8 cellular contexts compared by ENCODE assay signal in the genomic region with DNA sequence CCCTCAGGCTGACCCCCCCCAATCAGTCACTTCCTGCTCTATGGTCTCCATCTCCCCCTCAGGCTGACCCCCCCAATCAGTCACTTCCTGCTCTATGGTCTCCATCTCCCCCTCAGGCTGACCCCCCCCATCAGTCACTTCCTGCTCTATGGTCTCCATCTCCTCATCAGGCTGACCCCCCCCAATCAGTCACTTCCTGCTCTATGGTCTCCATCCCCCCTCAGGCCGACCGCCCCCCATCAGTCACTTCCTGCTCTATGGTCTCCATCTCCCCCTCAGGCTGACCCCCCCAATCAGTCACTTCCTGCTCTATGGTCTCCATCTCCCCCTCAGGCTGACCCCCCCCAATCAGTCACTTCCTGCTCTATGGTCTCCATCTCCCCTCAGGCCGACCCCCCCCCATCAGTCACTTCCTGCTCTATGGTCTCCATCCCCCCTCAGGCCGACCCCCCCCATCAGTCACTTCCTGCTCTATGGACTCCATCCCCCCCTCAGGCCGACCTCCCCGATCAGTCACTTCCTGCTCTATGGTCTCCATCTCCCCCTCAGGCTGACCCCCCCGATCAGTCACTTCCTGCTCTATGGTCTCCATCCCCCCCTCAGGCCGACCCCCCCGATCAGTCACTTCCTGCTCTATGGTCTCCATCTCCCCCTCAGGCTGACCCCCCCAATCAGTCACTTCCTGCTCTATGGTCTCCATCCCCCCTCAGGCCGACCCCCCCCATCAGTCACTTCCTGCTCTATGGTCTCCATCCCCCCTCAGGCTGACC. TPM values are rescaled to one million over a fixed set of nuclear protein-coding genes. Genes with fewer than 3 reads are reported as not detected.
DNase-seq lines count a peak whose midpoint lies in the region; ATAC-seq and TF ChIP-seq lines count a peak whose summit lies in the region.
"Not testable (repeated sequence)": the region's sequence is repeated elsewhere in the genome, so short reads cannot be mapped to it uniquely, and the experiment has no call there.
"Had no signal": no experiment of that assay in that cellular context is flagged by ENCODE, and none has a peak within 500 bp of the region (broad histone marks: within the 10 kb centered on the region; RNA-seq: fewer than 3 reads in every experiment).

No MANE protein-coding gene starts in this region.

- H3K9me1 ChIP-seq in IMR-90 (ENCODE audit: insufficient read depth, low read length) = peaks cover 10% of the 10 kb centered on the region; the same call in 1 of the 2 replicates

- not testable (repeated sequence) for ATAC-seq in CD8-positive, alpha-beta T cell; IMR-90 (ENCODE audit: low read depth)

- not testable (repeated sequence) for TF ChIP-seq CTCF in CD8-positive, alpha-beta T cell (IDR thresholded peaks at IDR 0.05); IMR-90 (conservative IDR thresholded peaks at IDR 0.05; ENCODE audit: low read depth, low read length); OCI-LY1 (IDR thresholded peaks at IDR 0.05; ENCODE audit: low read length); spleen (IDR thresholded peaks at IDR 0.05 in 8 of 11, conservative IDR thresholded peaks at IDR 0.05 in 3 of 11)

- not testable (repeated sequence) for BruUV-seq in IMR-90 (replicated peaks; lab: Mats Ljungman, UMichigan)

- H3K27ac ChIP-seq in CD8-positive, alpha-beta T cell (ENCODE audit: low read depth, low read length) = peak overlapping the region; percentile 44
- H3K27ac ChIP-seq in IMR-90 (ENCODE audit: insufficient read depth, low read length); spleen: not testable (repeated sequence)
- peak overlapping the region; percentile 40 for H3K27ac ChIP-seq in OCI-LY1 (ENCODE audit: low read depth, low read length, poor library complexity, severe bottlenecking)

- not testable (repeated sequence) for H3K56ac ChIP-seq in IMR-90 (ENCODE audit: extremely low read depth, insufficient read depth, low read length)

- in situ Hi-C loops in IMR-90 (cut with MboI; ENCODE audit: low sequenced_read_pairs) = loop anchor here (10.0 kb wide), 1 partner anchor 263 kb away; no protein-coding TSS in a partner anchor

- not testable (repeated sequence) for H3K9me3 Mint-ChIP-seq in CD8-positive, alpha-beta T cell; activated CD4-positive, alpha-beta memory T cell treated with anti-CD3 and anti-CD28 coated beads for 36 hours; activated naive CD4-positive, alpha-beta T cell treated with anti-CD3 and anti-CD28 coated beads for 36 hours

- peaks cover 59% of the 10 kb centered on the region for H3K36me3 Mint-ChIP-seq in CD8-positive, alpha-beta T cell
- peaks cover 40% of the 10 kb centered on the region for H3K36me3 Mint-ChIP-seq in activated CD4-positive, alpha-beta memory T cell treated with anti-CD3 and anti-CD28 coated beads for 36 hours
- peaks cover 33% of the 10 kb centered on the region for H3K36me3 Mint-ChIP-seq in activated naive CD4-positive, alpha-beta T cell treated with anti-CD3 and anti-CD28 coated beads for 36 hours (ENCODE audit: low read depth)

- not testable (repeated sequence) for H3K4me1 Mint-ChIP-seq in CD8-positive, alpha-beta T cell (ENCODE audit: low read depth)
- peaks cover 12% of the 10 kb centered on the region for H3K4me1 Mint-ChIP-seq in activated CD4-positive, alpha-beta memory T cell treated with anti-CD3 and anti-CD28 coated beads for 36 hours (ENCODE audit: low read depth)
- peaks cover 12% of the 10 kb centered on the region for H3K4me1 Mint-ChIP-seq in activated naive CD4-positive, alpha-beta T cell treated with anti-CD3 and anti-CD28 coated beads for 36 hours (ENCODE audit: low read depth)

- not testable (repeated sequence) for H4K91ac ChIP-seq in IMR-90 (ENCODE audit: insufficient read depth, low read depth, low read length)

- not testable (repeated sequence) for H2BK5ac ChIP-seq in IMR-90 (ENCODE audit: low read depth, low read length, poor library complexity, severe bottlenecking)

- not testable (repeated sequence) for H3K18ac ChIP-seq in IMR-90 (ENCODE audit: low read depth, low read length)

- not testable (repeated sequence) for H3F3A ChIP-seq in OCI-LY1 (ENCODE audit: insufficient read depth, low read length)

- H2AK9ac ChIP-seq in IMR-90 (replicated peaks; ENCODE audit: low read depth, low read length, poor library complexity) = not testable (repeated sequence)

- H3K4me3 Mint-ChIP-seq in CD8-positive, alpha-beta T cell; activated CD4-positive, alpha-beta memory T cell treated with anti-CD3 and anti-CD28 coated beads for 36 hours; activated naive CD4-positive, alpha-beta T cell treated with anti-CD3 and anti-CD28 coated beads for 36 hours: not testable (repeated sequence)

- not testable (repeated sequence) for H3K4ac ChIP-seq in IMR-90 (ENCODE audit: low read depth, low read length)

- not testable (repeated sequence) for H3K14ac ChIP-seq in IMR-90 (replicated peaks; ENCODE audit: low read depth, low read length)

- H3K9me2 ChIP-seq in OCI-LY1 (ENCODE audit: low read depth, low read length) = not testable (repeated sequence)

- H4K5ac ChIP-seq in IMR-90 (ENCODE audit: low read depth, low read length) = not testable (repeated sequence)

- not testable (repeated sequence) for H3K4me2 ChIP-seq in IMR-90 (ENCODE audit: low read depth, low read length); OCI-LY1 (ENCODE audit: low read length)

- dilution Hi-C loops in IMR-90 (cut with HindIII; ENCODE audit: low sequenced_read_pairs, unreplicated experiment) = not testable (repeated sequence)

- H2BK15ac ChIP-seq in IMR-90 (ENCODE audit: low read depth, low read length) = not testable (repeated sequence)

- not testable (repeated sequence) for H3K9me3 ChIP-seq in CD8-positive, alpha-beta T cell (ENCODE audit: low read length); IMR-90 (ENCODE audit: control insufficient read depth, insufficient read depth, low read length); OCI-LY1 (ENCODE audit: low read length); spleen

- H3K9ac ChIP-seq in IMR-90 (ENCODE audit: low read depth, low read length); OCI-LY1 (ENCODE audit: low read length): not testable (repeated sequence)

- intact Hi-C loops in CD8-positive, alpha-beta T cell (cut with DNase I, micrococcal nuclease) = loop anchor here (10.0 kb wide), 2 partner anchors 513 to 953 kb away; partner anchors contain the start of genes FBXO45 (in 1 of the 2) and WDR53 (in 1 of the 2)
- intact Hi-C loops in IMR-90 (cut with micrococcal nuclease) = loop anchor here (10.0 kb wide), 1 partner anchor 513 kb away; no protein-coding TSS in a partner anchor
- intact Hi-C loops in activated CD4-positive, alpha-beta memory T cell treated with anti-CD3 and anti-CD28 coated beads for 36 hours (cut with micrococcal nuclease); spleen (cut with DNase I; ENCODE audit: low total_unique reads): not testable (repeated sequence)
- intact Hi-C loops in activated naive CD4-positive, alpha-beta T cell treated with anti-CD3 and anti-CD28 coated beads for 36 hours (cut with micrococcal nuclease) = loop anchor here (2.0 kb wide), 1 partner anchor 37 kb away; the partner anchor contains the start of gene BDH1

- WGBS in IMR-90 (ENCODE audit: extremely low coverage in 2 of 2, insufficient read length in 1 of 2), 2 experiments = 100% methylated on average over 2 of the region's 10 CpGs; no CpG with 5 or more reads in 1 of the 2 experiments
- 40 to 63% (median 44%) methylated on average over 3 to 10 of the region's 10 CpGs for WGBS in spleen, 5 donors

- H3K27me3 ChIP-seq in CD8-positive, alpha-beta T cell (ENCODE audit: insufficient read depth, low read length); IMR-90 (ENCODE audit: control insufficient read depth, insufficient read depth, low read length); OCI-LY1 (ENCODE audit: insufficient read depth, low read length); spleen (replicated peaks in 1 of 7): not testable (repeated sequence)

- H3K23ac ChIP-seq in IMR-90 (ENCODE audit: low read depth, low read length) = not testable (repeated sequence)

- H2AFZ ChIP-seq in IMR-90 (replicated peaks; ENCODE audit: low read length, poor library complexity); OCI-LY1 (ENCODE audit: low read length): not testable (repeated sequence)

- not testable (repeated sequence) for TF ChIP-seq RAD21 in IMR-90 (IDR thresholded peaks at IDR 0.05; ENCODE audit: low read length)

- not testable (repeated sequence) for H3K27ac Mint-ChIP-seq in CD8-positive, alpha-beta T cell; activated CD4-positive, alpha-beta memory T cell treated with anti-CD3 and anti-CD28 coated beads for 36 hours; activated naive CD4-positive, alpha-beta T cell treated with anti-CD3 and anti-CD28 coated beads for 36 hours

- H3K4me3 ChIP-seq in CD8-positive, alpha-beta T cell (ENCODE audit: low read depth, low read length); IMR-90 (ENCODE audit: insufficient read depth, low read depth, low read length); OCI-LY1 (ENCODE audit: low read depth, low read length, poor library complexity, severe bottlenecking); spleen: not testable (repeated sequence)

- not testable (repeated sequence) for H3K4me1 ChIP-seq in CD8-positive, alpha-beta T cell (ENCODE audit: insufficient read depth, low read length); OCI-LY1 (ENCODE audit: insufficient read depth, low read length, severe bottlenecking); spleen
- peaks cover 17% of the 10 kb centered on the region for H3K4me1 ChIP-seq in IMR-90 (ENCODE audit: control insufficient read depth, insufficient read depth, low read length)

- CTCF ChIA-PET in CD8-positive, alpha-beta T cell (lab: Charles Lee); IMR-90 (lab: Yijun Ruan, JAX); activated CD4-positive, alpha-beta memory T cell treated with anti-CD3 and anti-CD28 coated beads for 36 hours (lab: Charles Lee); activated naive CD4-positive, alpha-beta T cell treated with anti-CD3 and anti-CD28 coated beads for 36 hours (lab: Charles Lee): not testable (repeated sequence)

- H4K8ac ChIP-seq in IMR-90 (ENCODE audit: low read depth in 2 of 2, low read length in 2 of 2) = not testable (repeated sequence)

- not testable (repeated sequence) for H2BK120ac ChIP-seq in IMR-90 (ENCODE audit: low read depth, low read length)

- not testable (repeated sequence) for TF ChIP-seq POLR2A in IMR-90 (IDR thresholded peaks at IDR 0.05; ENCODE audit: low read depth, low read length); spleen (IDR thresholded peaks at IDR 0.05)

- H3K79me1 ChIP-seq in IMR-90 (ENCODE audit: low read depth in 1 of 2, low read length in 2 of 2) = not testable (repeated sequence)

- peak in 1 of 7 experiments; percentile 36 for DNase-seq in CD8-positive, alpha-beta T cell
- DNase-seq in IMR-90 = not testable (repeated sequence)
- DNase-seq in activated CD4-positive, alpha-beta memory T cell treated with anti-CD3 and anti-CD28 coated beads for 36 hours = peak; percentile 18
- DNase-seq in activated naive CD4-positive, alpha-beta T cell treated with anti-CD3 and anti-CD28 coated beads for 36 hours = peak; percentile 45
- peak; percentile 13 for DNase-seq in effector CD8-positive, alpha-beta T cell (lab: John Stamatoyannopoulos, UW)
- DNase-seq in spleen = peak; percentile 15

- POLR2A ChIA-PET in CD8-positive, alpha-beta T cell (lab: Charles Lee); IMR-90 (lab: Charles Lee; ENCODE audit: unreplicated experiment); activated CD4-positive, alpha-beta memory T cell treated with anti-CD3 and anti-CD28 coated beads for 36 hours (lab: Charles Lee): not testable (repeated sequence)

- H3K79me2 ChIP-seq in OCI-LY1 (ENCODE audit: insufficient read depth, low read length) = not testable (repeated sequence)

- H4K20me1 ChIP-seq in IMR-90 (ENCODE audit: insufficient read depth, low read length); OCI-LY1 (ENCODE audit: insufficient read depth, low read length): not testable (repeated sequence)

- H3K27me3 Mint-ChIP-seq in CD8-positive, alpha-beta T cell (ENCODE audit: low read depth); activated CD4-positive, alpha-beta memory T cell treated with anti-CD3 and anti-CD28 coated beads for 36 hours; activated naive CD4-positive, alpha-beta T cell treated with anti-CD3 and anti-CD28 coated beads for 36 hours (ENCODE audit: low read depth): not testable (repeated sequence)

- H3K36me3 ChIP-seq in CD8-positive, alpha-beta T cell (ENCODE audit: insufficient read depth, low read length); IMR-90 (ENCODE audit: control insufficient read depth, insufficient read depth, low read length): not testable (repeated sequence)
- peaks cover 32% of the 10 kb centered on the region for H3K36me3 ChIP-seq in OCI-LY1 (ENCODE audit: insufficient read depth, low read length)
- H3K36me3 ChIP-seq in spleen = peaks cover 0 to 61% (median 0%) of the 10 kb centered on the region in 6 donors

- H2AK5ac ChIP-seq in IMR-90 (ENCODE audit: low read depth, low read length) = 0 out of 2 replicates have a peak overlapping the region, but pooled peaks have one; percentile 24

- H2BK20ac ChIP-seq in IMR-90 (ENCODE audit: low read depth, low read length) = not testable (repeated sequence)

RNA-seq across cellular contexts. Expression of gene BDH1, which starts 37.7 kb away (rescaled TPM):
- total RNA-seq in CD8-positive, alpha-beta T cell = 10 to 100 TPM; 13.6 to 14.0 TPM
- total RNA-seq in IMR-90 (2012; rRNA removed) (2.7 and 3.1 TPM in 2 replicates), spleen (10 to 100 TPM; 11.5 to 24.6 (median 17.8) TPM)
- polyA plus RNA-seq in IMR-90 (2012; rRNA removed) (4.0 and 4.4 TPM in 2 replicates), spleen (10 to 100 TPM; 14.3 to 17.7 (median 17.3) TPM)
- 0.74 and 2.6 TPM in 2 replicates for polyA plus RNA-seq in IMR-90 (2012; cell fraction: cytosol; rRNA removed)
- polyA plus RNA-seq in IMR-90 (2012; cell fraction: nucleus; rRNA removed; ENCODE audit: low replicate concordance) = 9.9 and 10.1 TPM in 2 replicates
- total RNA-seq in activated CD4-positive, alpha-beta memory T cell treated with anti-CD3 and anti-CD28 coated beads for 36 hours = 10 to 100 TPM; 86.6 to 90.5 TPM
- 10 to 100 TPM; 70.7 to 71.2 TPM for total RNA-seq in activated naive CD4-positive, alpha-beta T cell treated with anti-CD3 and anti-CD28 coated beads for 36 hours
- total RNA-seq: A172 had no signal
